In genomic region chr5:91225848-91226686, GRCh38 we compare ENCODE assay signal across 9 cellular contexts.
DNase-seq lines count a peak whose midpoint lies in the region; ATAC-seq, FAIRE-seq and TF ChIP-seq lines count a peak whose summit lies in the region.
"Had no signal": no experiment of that assay in that cellular context is flagged by ENCODE, and none has a peak within 500 bp of the region (broad histone marks: within the 10 kb centered on the region; RNA-seq: fewer than 3 reads in every experiment).

No MANE protein-coding gene starts in this region.

- H3K9ac ChIP-seq in SU-DHL-6 (ENCODE audit: low read length) (no peak overlapping the region), HepG2 (ENCODE audit: insufficient read depth, low read depth, low read length) (no peak overlapping the region)

- BruUV-seq in HepG2 (replicated peaks; lab: Mats Ljungman, UMichigan) = no TSS peak

- POLR2A ChIA-PET in HepG2 (lab: Yijun Ruan, JAX) = no interaction called here

- H3K4me3 ChIP-seq in SU-DHL-6 (ENCODE audit: insufficient read depth, low read length, poor library complexity, severe bottlenecking) (no peak overlapping the region), adrenal gland (no peak overlapping the region), HepG2 (replicated peaks in 1 of 3; ENCODE audit: insufficient read depth in 1 of 3, low read depth in 2 of 3, low read length in 3 of 3) (no peak overlapping the region)

- peaks cover 11% of the 10 kb centered on the region for H3K9me3 Mint-ChIP-seq in stimulated activated memory B cell treated with anti-CD40 and anti-IgM and Interleukin-4, amounts not matched to agents 10 μg/mL and 1 μg/mL and 100 μg/mL, for 72 hours

- TF ChIP-seq RAD21 in HepG2 (CRISPR knock-in tag; IDR thresholded peaks at IDR 0.05) = peak; percentile 79

- peaks cover 13% of the 10 kb centered on the region for H3K36me3 Mint-ChIP-seq in stimulated activated memory B cell treated with anti-CD40 and anti-IgM and Interleukin-4, amounts not matched to agents 10 μg/mL and 1 μg/mL and 100 μg/mL, for 72 hours

- TF ChIP-seq EP300 in HepG2 (IDR thresholded peaks at IDR 0.05; ENCODE audit: low read depth in 2 of 2, low read length in 2 of 2) (no peak), HepG2 (CRISPR knock-in tag; IDR thresholded peaks at IDR 0.05; ENCODE audit: borderline replicate concordance) (no peak)

- no peak overlapping the region for H3K4me2 ChIP-seq in SU-DHL-6 (ENCODE audit: low read depth, low read length, poor library complexity, severe bottlenecking)
- no peak overlapping the region for H3K4me2 ChIP-seq in HepG2 (ENCODE audit: low read depth, low read length)

- H3K36me3 ChIP-seq in SU-DHL-6 (ENCODE audit: low read length) (no peaks in the 10 kb centered on the region), adrenal gland (replicated peaks in 1 of 2) (no peaks in the 10 kb centered on the region), HepG2 (replicated peaks in 1 of 2; ENCODE audit: control insufficient read depth in 1 of 2, insufficient read depth in 2 of 2, low read length in 2 of 2) (no peaks in the 10 kb centered on the region)

- CTCF ChIA-PET in HepG2 (lab: Yijun Ruan, JAX; ENCODE audit: low intra/inter-chr PET ratio, low total read pairs) = interaction anchor here (0.9 to 3.8 kb wide), 3 partner anchors 124 to 193 kb away, joined by 3 to 82 read pairs (median 9); partner anchors contain the start of gene ARRDC3

- in situ Hi-C loops in HepG2 (cut with HindIII; ENCODE audit: extremely low pct_ligation_motif_present, low pct_unique_long_range_greater_than_20kb) = no loop called here

- no peak overlapping the region for H3K27ac ChIP-seq in SU-DHL-6 (ENCODE audit: low read depth, low read length)
- H3K27ac ChIP-seq in adrenal gland = no peak overlapping the region
- H3K27ac ChIP-seq in HepG2 (ENCODE audit: extremely low read length, insufficient read depth, low read length) = no peak overlapping the region

- 78 to 93% (median 84%) methylated on average over 9 to 10 of the region's 10 CpGs for WGBS in adrenal gland, 4 donors
- 14% methylated on average over 10 of the region's 10 CpGs for WGBS in HepG2 (ENCODE audit: low lambda C conversion rate)

- ATAC-seq in HG03095 (IDR thresholded peaks at IDR 0.05; ENCODE audit: unreplicated experiment) = peak; percentile 91
- ATAC-seq in HepG2 = peak; percentile 72
- ATAC-seq in stimulated activated memory B cell treated with anti-CD40 and anti-IgM and Interleukin-4, amounts not matched to agents 10 μg/mL and 1 μg/mL and 100 μg/mL, for 72 hours = peak; percentile 55

- peak; percentile 67 for TF ChIP-seq CTCF in SU-DHL-6 (IDR thresholded peaks at IDR 0.05; ENCODE audit: insufficient read depth, low read length, poor library complexity, severe bottlenecking)
- TF ChIP-seq CTCF in adrenal gland (IDR thresholded peaks at IDR 0.05) = peak in 5 of 6 experiments; percentile 6 to 48 (median 27)
- TF ChIP-seq CTCF in HepG2 (CRISPR knock-in tag; IDR thresholded peaks at IDR 0.05) = peak; percentile 77

- no peaks in the 10 kb centered on the region for H3K27me3 ChIP-seq in SU-DHL-6 (ENCODE audit: low read length)
- no peaks in the 10 kb centered on the region for H3K27me3 ChIP-seq in adrenal gland
- no peaks in the 10 kb centered on the region for H3K27me3 ChIP-seq in HepG2 (ENCODE audit: control insufficient read depth in 1 of 2, insufficient read depth in 2 of 2, low read length in 2 of 2)

- no peak overlapping the region for H3K4me3 Mint-ChIP-seq in stimulated activated memory B cell treated with anti-CD40 and anti-IgM and Interleukin-4, amounts not matched to agents 10 μg/mL and 1 μg/mL and 100 μg/mL, for 72 hours

- intact Hi-C loops in adrenal gland (cut with DNase I) (no loop called here), HepG2 (cut with micrococcal nuclease; ENCODE audit: unreplicated experiment) (loop anchor here (1.0 to 2.0 kb wide), 3 partner anchors 159 to 359 kb away; no protein-coding TSS in a partner anchor)

- TF ChIP-seq POLR2A in adrenal gland (IDR thresholded peaks at IDR 0.05) (no peak), HepG2 (IDR thresholded peaks at IDR 0.05; ENCODE audit: insufficient read depth in 1 of 2, low read depth in 2 of 2, low read length in 2 of 2) (no peak)

- peaks cover 14% of the 10 kb centered on the region for H3K27me3 Mint-ChIP-seq in stimulated activated memory B cell treated with anti-CD40 and anti-IgM and Interleukin-4, amounts not matched to agents 10 μg/mL and 1 μg/mL and 100 μg/mL, for 72 hours

- H3F3A ChIP-seq in SU-DHL-6 (ENCODE audit: insufficient read depth) = no peaks in the 10 kb centered on the region

- H3K27ac Mint-ChIP-seq in stimulated activated memory B cell treated with anti-CD40 and anti-IgM and Interleukin-4, amounts not matched to agents 10 μg/mL and 1 μg/mL and 100 μg/mL, for 72 hours = no peak overlapping the region

- H3K79me2 ChIP-seq in SU-DHL-6 (ENCODE audit: insufficient read depth, low read length) = no peaks in the 10 kb centered on the region
- H3K79me2 ChIP-seq in HepG2 (ENCODE audit: insufficient read depth, low read length) = no peaks in the 10 kb centered on the region

- peak; percentile 12 to 13 for DNase-seq in NCI-H2081 (lab: John Stamatoyannopoulos, UW)
- no peak for DNase-seq in NCI-H2081 treated with DMSO at 0.1 percent for 48 hours (lab: John Stamatoyannopoulos, UW)
- peak in 3 of 7 donors; percentile 18 to 66 (median 30) for DNase-seq in adrenal gland
- DNase-seq in HepG2 (ENCODE audit: low spot score) = peak; percentile 24
- no peak for DNase-seq in NCI-H2171 treated with DMSO at 0.1 percent for 48 hours (lab: John Stamatoyannopoulos, UW)

- H3K9me3 ChIP-seq in SU-DHL-6 (ENCODE audit: insufficient read depth, low read length) (no peaks in the 10 kb centered on the region), adrenal gland (replicated peaks in 1 of 3) (no peaks in the 10 kb centered on the region), HepG2 (ENCODE audit: low read length) (no peaks in the 10 kb centered on the region)

- H4K20me1 ChIP-seq in SU-DHL-6 (ENCODE audit: low read depth, low read length) (no peaks in the 10 kb centered on the region), HepG2 (ENCODE audit: insufficient read depth, low read length) (no peaks in the 10 kb centered on the region)

- no peaks in the 10 kb centered on the region for H3K9me2 ChIP-seq in SU-DHL-6 (replicated peaks; ENCODE audit: insufficient read depth, low read length)

- peaks cover 7% of the 10 kb centered on the region for H3K4me1 Mint-ChIP-seq in stimulated activated memory B cell treated with anti-CD40 and anti-IgM and Interleukin-4, amounts not matched to agents 10 μg/mL and 1 μg/mL and 100 μg/mL, for 72 hours

- H3K4me1 ChIP-seq in adrenal gland (replicated peaks in 1 of 2) (no peaks in the 10 kb centered on the region), HepG2 (ENCODE audit: insufficient read depth, low read length) (no peaks in the 10 kb centered on the region; the same call in 1 of the 2 replicates)

- H2AFZ ChIP-seq in SU-DHL-6 (ENCODE audit: low read depth, low read length, severe bottlenecking) = no peak overlapping the region
- H2AFZ ChIP-seq in HepG2 (ENCODE audit: low read length) = no peak overlapping the region

- no peak for FAIRE-seq in HepG2 (lab: Jason Lieb, UNC)
- FAIRE-seq: colon had no signal

TF ChIP-seq in HepG2, 621 proteins besides CTCF, POLR2A, EP300 and RAD21 (continues in another document):
- TF ChIP-seq SMC3 (IDR thresholded peaks at IDR 0.05; ENCODE audit: low read length) (peak; percentile 86), ZBTB25 (CRISPR knock-in tag; IDR thresholded peaks at IDR 0.05) (no peak), ZNF746 (CRISPR knock-in tag; IDR thresholded peaks at IDR 0.05) (no peak), SOX5 (CRISPR knock-in tag; IDR thresholded peaks at IDR 0.05; ENCODE audit: borderline replicate concordance) (peak; percentile 32; the same call in 1 of the 2 replicates), ATF2 (CRISPR knock-in tag; IDR thresholded peaks at IDR 0.05) (no peak), ZNF460 (CRISPR knock-in tag; IDR thresholded peaks at IDR 0.05; ENCODE audit: borderline replicate concordance) (no peak), E2F5 (CRISPR knock-in tag; conservative IDR thresholded peaks at IDR 0.05) (no peak), SMAD1 (CRISPR knock-in tag; IDR thresholded peaks at IDR 0.05; ENCODE audit: borderline replicate concordance, low read depth) (no peak), RELA (CRISPR knock-in tag; IDR thresholded peaks at IDR 0.05) (no peak), ZSCAN25 (CRISPR knock-in tag; IDR thresholded peaks at IDR 0.05) (no peak)

Comparison
In these comparisons a context has a peak if more than half of its experiments do, and no peak if none do; other contexts are left out.
1. DNase-seq: peak in NCI-H2081 (2 of 2) and HepG2 (single experiment); none in NCI-H2081 treated with DMSO at 0.1 percent for 48 hours (single experiment) and NCI-H2171 treated with DMSO at 0.1 percent for 48 hours (single experiment).
2. CTCF ChIP-seq: peak in every context shown above with its lines; median percentile 77 in HepG2; 67 in SU-DHL-6; 27 in adrenal gland.
3. Peak in every context shown above with its lines, with median percentiles within 50 percentile points of each other: ATAC-seq.